In the genomic region with DNA sequence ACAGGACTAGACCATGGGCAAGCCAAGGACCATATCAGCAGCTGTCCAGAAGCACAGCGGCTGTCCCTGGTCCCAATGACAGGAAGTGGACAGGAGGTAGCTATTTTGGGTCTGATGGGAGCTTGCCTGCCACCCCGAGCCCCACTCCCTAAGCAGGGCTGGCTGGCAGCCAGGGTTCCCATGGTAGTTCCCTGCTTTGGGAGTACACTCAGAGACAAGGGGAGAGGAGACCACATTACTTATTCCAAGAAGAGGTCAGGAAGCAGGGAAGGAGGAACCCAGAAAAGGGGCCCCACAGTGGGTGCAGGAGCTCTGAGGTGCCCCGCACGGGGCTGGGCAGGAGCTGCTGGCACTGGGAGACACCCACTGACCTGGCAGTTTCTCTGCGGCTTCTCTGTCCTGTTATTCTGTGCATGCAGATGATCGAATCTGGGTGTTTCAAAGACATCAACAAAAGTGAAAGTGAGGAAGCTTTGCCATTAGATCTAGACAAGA, we compare ENCODE assay signal across 10 cellular contexts. TPM values are rescaled to one million over a fixed set of nuclear protein-coding genes. Genes with fewer than 3 reads are reported as not detected.
DNase-seq lines count a peak whose midpoint lies in the region; ATAC-seq and TF ChIP-seq lines count a peak whose summit lies in the region.
"Had no signal": no experiment of that assay in that cellular context is flagged by ENCODE, and none has a peak within 500 bp of the region (broad histone marks: within the 10 kb centered on the region; RNA-seq: fewer than 3 reads in every experiment).

No MANE protein-coding gene starts in this region.

- H2AFZ ChIP-seq in MM.1S (ENCODE audit: low read length) (no peak overlapping the region), mammary epithelial cell (ENCODE audit: low read depth, low read length) (no peak overlapping the region)

- TF ChIP-seq CTCF in Calu3 (IDR thresholded peaks at IDR 0.05; ENCODE audit: unreplicated experiment) (no peak), MM.1S (IDR thresholded peaks at IDR 0.05; ENCODE audit: low read length) (no peak), mammary epithelial cell (conservative IDR thresholded peaks at IDR 0.05 in 1 of 2, IDR thresholded peaks at IDR 0.05 in 1 of 2; ENCODE audit: extremely low read depth in 1 of 2, insufficient read depth in 1 of 2, low read depth in 1 of 2, low read length in 2 of 2) (no peak), neutrophil (IDR thresholded peaks at IDR 0.05) (no peak)

- DNase-seq in Calu3 (no peak), MM.1S (peak; percentile 23), mammary epithelial cell (no peak), cortex of kidney (lab: John Stamatoyannopoulos, UW) (no peak)

- no peak overlapping the region for H3K9ac ChIP-seq in MM.1S (ENCODE audit: low read length)
- H3K9ac ChIP-seq in mammary epithelial cell (ENCODE audit: insufficient read depth, low read length) = no peak overlapping the region

- H3K9me3 ChIP-seq in MM.1S (replicated peaks; ENCODE audit: insufficient read depth, low read length) (no peaks in the 10 kb centered on the region), mammary epithelial cell (replicated peaks; ENCODE audit: insufficient read depth, low read length) (no peaks in the 10 kb centered on the region), neutrophil (no peaks in the 10 kb centered on the region)

- H3K4me2 ChIP-seq in MM.1S (ENCODE audit: low read depth, low read length) = peak overlapping the region; percentile 57
- H3K4me2 ChIP-seq in mammary epithelial cell (ENCODE audit: insufficient read depth, low read depth, low read length) = peak overlapping the region; percentile 10

- peaks cover 16% of the 10 kb centered on the region for H3K4me1 Mint-ChIP-seq in Calu3 (ENCODE audit: low read depth, unreplicated experiment)

- ATAC-seq in HG03196 (IDR thresholded peaks at IDR 0.05; ENCODE audit: unreplicated experiment) (no peak), HG03159 (IDR thresholded peaks at IDR 0.05; ENCODE audit: unreplicated experiment) (no peak), GM21786 (IDR thresholded peaks at IDR 0.05; ENCODE audit: unreplicated experiment) (no peak)

- no peak overlapping the region for H3K27ac ChIP-seq in MM.1S (ENCODE audit: low read length)
- no peak overlapping the region for H3K27ac ChIP-seq in mammary epithelial cell (ENCODE audit: insufficient read depth, low read depth, low read length)
- peak overlapping the region; percentile 42 for H3K27ac ChIP-seq in neutrophil

- H3K36me3 Mint-ChIP-seq in Calu3 (ENCODE audit: insufficient read depth, unreplicated experiment) = no peaks in the 10 kb centered on the region

- in situ Hi-C loops in mammary epithelial cell (cut with MboI; ENCODE audit: low sequenced_read_pairs in 2 of 2) = loop anchor here (5.0 to 10.0 kb wide), 3 partner anchors 56 to 273 kb away; no protein-coding TSS in a partner anchor

- H3K9me2 ChIP-seq in MM.1S (replicated peaks; ENCODE audit: insufficient read depth, low read length) = no peaks in the 10 kb centered on the region

- H3K79me2 ChIP-seq in MM.1S (ENCODE audit: low read length) (peaks cover 4% of the 10 kb centered on the region), mammary epithelial cell (ENCODE audit: insufficient read depth, low read length) (no peaks in the 10 kb centered on the region)

- H3K27ac Mint-ChIP-seq in Calu3 (ENCODE audit: unreplicated experiment) = no peak overlapping the region

- peaks cover 40% of the 10 kb centered on the region for H3K27me3 Mint-ChIP-seq in Calu3 (ENCODE audit: unreplicated experiment)

- no peak overlapping the region; the same call in 1 of the 2 replicates for H3K4me3 ChIP-seq in MM.1S (ENCODE audit: low read length)
- H3K4me3 ChIP-seq in mammary epithelial cell (replicated peaks in 1 of 3; ENCODE audit: insufficient read depth in 1 of 3, low read depth in 2 of 3, low read length in 3 of 3) = no peak overlapping the region
- H3K4me3 ChIP-seq in neutrophil (ENCODE audit: low read depth in 1 of 2, low read length in 1 of 2) = peak overlapping the region in 1 of 2 experiments; percentile 38

- no peaks in the 10 kb centered on the region for H3K9me3 Mint-ChIP-seq in Calu3 (ENCODE audit: low read depth, unreplicated experiment)

- H3K4me3 Mint-ChIP-seq in Calu3 (ENCODE audit: low read depth, unreplicated experiment) = peak overlapping the region; percentile 37

- dilution Hi-C loops in mammary epithelial cell (cut with HindIII; ENCODE audit: low sequenced_read_pairs) = no loop called here

- 64% methylated on average over 4 of the region's 6 CpGs for WGBS in mammary epithelial cell (ENCODE audit: low coverage, missing lambda C conversion rate)

- H3K27me3 ChIP-seq in MM.1S (replicated peaks; ENCODE audit: insufficient read depth, low read length) (peaks cover 16% of the 10 kb centered on the region; the same call in 1 of the 2 replicates), mammary epithelial cell (ENCODE audit: insufficient read depth, low read length) (no peaks in the 10 kb centered on the region), neutrophil (peaks cover 23% of the 10 kb centered on the region)

- no peaks in the 10 kb centered on the region for H4K20me1 ChIP-seq in MM.1S (ENCODE audit: insufficient read depth, low read length)
- H4K20me1 ChIP-seq in mammary epithelial cell (ENCODE audit: insufficient read depth, low read length) = no peaks in the 10 kb centered on the region

- H3K36me3 ChIP-seq in MM.1S (replicated peaks; ENCODE audit: insufficient read depth, low read length) (no peaks in the 10 kb centered on the region), mammary epithelial cell (ENCODE audit: insufficient read depth, low read length) (no peaks in the 10 kb centered on the region), neutrophil (no peaks in the 10 kb centered on the region)

- H3K4me1 ChIP-seq in MM.1S (ENCODE audit: low read length) (peaks cover 8% of the 10 kb centered on the region), mammary epithelial cell (ENCODE audit: insufficient read depth, low read length) (peaks cover 11% of the 10 kb centered on the region), neutrophil (ENCODE audit: control insufficient read depth in 1 of 2, insufficient read depth in 1 of 2, low read depth in 1 of 2, low read length in 1 of 2) (peaks cover 28 to 40% of the 10 kb centered on the region in 2 experiments)

- BruUV-seq in Calu3 (replicated peaks; lab: Mats Ljungman, UMichigan) = no TSS peak
- BruUV-seq in mammary epithelial cell (replicated peaks; lab: Mats Ljungman, UMichigan) = no TSS peak

- H3F3A ChIP-seq in MM.1S (ENCODE audit: insufficient read depth, low read length) = peaks cover 16% of the 10 kb centered on the region

- CTCF ChIA-PET in Calu3 (lab: Charles Lee) = interaction anchor here (0.7 to 1.0 kb wide), 3 partner anchors 28 to 314 kb away, joined by 3 to 8 read pairs (median 4); no protein-coding TSS in a partner anchor
- CTCF ChIA-PET in mammary epithelial cell (lab: Charles Lee; ENCODE audit: low non-redundant PET) = interaction anchor here (0.6 kb wide), 1 partner anchor 74 kb away, joined by 4 read pairs; no protein-coding TSS in a partner anchor

- intact Hi-C loops in Calu3 (cut with micrococcal nuclease; ENCODE audit: unreplicated experiment) = no loop called here
- intact Hi-C loops in mammary epithelial cell (cut with micrococcal nuclease) = loop anchor here (1.0 to 5.0 kb wide), 6 partner anchors 29 to 796 kb away; a partner anchor contains a TSS

RNA-seq across cellular contexts. Expression of a gene that starts 36.3 kb away (rescaled TPM):
- total RNA-seq in Calu3 (2022) (not detected in 2 replicates), mammary epithelial cell (not detected)
- not detected for polyA plus RNA-seq in mammary epithelial cell
- not detected for polyA minus RNA-seq in mammary epithelial cell
- total RNA-seq: endothelial cell of umbilical vein, mucosa of gallbladder had no signal
- polyA plus RNA-seq: endothelial cell of umbilical vein had no signal

RNA-seq across cellular contexts. Expression of a gene that starts 36.5 kb away (rescaled TPM):
- 34.6 and 44.4 TPM in 2 replicates for total RNA-seq in Calu3 (2022)
- 10 to 100 TPM; 44.2 to 53.3 TPM for total RNA-seq in mammary epithelial cell
- polyA plus RNA-seq in mammary epithelial cell = 14.7 TPM
- polyA minus RNA-seq in mammary epithelial cell = 270 TPM
